ENCODE assay signal across 13 cellular contexts in the genomic region with DNA sequence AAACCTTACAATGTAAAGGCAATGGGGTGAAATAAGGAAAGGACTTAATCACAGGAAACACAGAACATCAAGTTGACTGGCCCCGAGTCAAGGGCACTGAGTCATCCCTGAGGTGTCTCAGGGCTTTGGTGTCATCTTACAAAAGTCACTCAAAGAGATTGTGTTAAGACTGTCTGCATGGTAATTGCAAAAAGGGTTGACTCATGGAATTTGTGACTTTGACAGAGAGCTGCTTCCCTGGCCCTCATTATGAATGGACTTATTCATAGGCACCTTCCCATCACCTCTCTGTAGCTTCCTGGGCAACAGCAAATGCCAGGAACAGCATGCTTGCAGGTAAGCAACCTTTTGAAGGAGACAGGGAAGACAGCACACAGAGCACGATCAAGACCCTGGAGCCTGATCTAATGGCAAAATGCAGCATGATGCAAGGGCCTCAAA. TPM values are rescaled to one million over a fixed set of nuclear protein-coding genes. Genes with fewer than 3 reads are reported as not detected.
DNase-seq lines count a peak whose midpoint lies in the region; ATAC-seq and TF ChIP-seq lines count a peak whose summit lies in the region.
"Had no signal": no experiment of that assay in that cellular context is flagged by ENCODE, and none has a peak within 500 bp of the region (broad histone marks: within the 10 kb centered on the region; RNA-seq: fewer than 3 reads in every experiment).

No MANE protein-coding gene starts in this region.

- H3K4me3 ChIP-seq in HUES48 (ENCODE audit: low read depth, low read length) (no peak overlapping the region), adipocyte (ENCODE audit: low read length) (no peak overlapping the region), lower lobe of right lung (no peak overlapping the region)
- H3K4me3 ChIP-seq: vagina had no signal

- H3K36me3 ChIP-seq in HUES48 (ENCODE audit: control insufficient read depth, insufficient read depth, low read length) (no peaks in the 10 kb centered on the region), adipocyte (ENCODE audit: control insufficient read depth, insufficient read depth, low read length, severe bottlenecking) (no peaks in the 10 kb centered on the region), lower lobe of right lung (no peaks in the 10 kb centered on the region)
- H3K36me3 ChIP-seq: vagina had no signal

- intact Hi-C loops in lower lobe of right lung (cut with DNase I): no loop called here

- DNase-seq in Daoy (ENCODE audit: low read depth) (peak; percentile 93), adipocyte (ENCODE audit: low read depth) (peak; percentile 28), islet precursor cell (peak; percentile 95), NCI-H1694 treated with DMSO at 0.1 percent for 48 hours (lab: John Stamatoyannopoulos, UW) (no peak), lower lobe of right lung (no peak)
- DNase-seq in stimulated activated CD4-positive, alpha-beta T cell treated with anti-CD3 and anti-CD28 coated beads, Interleukin-2, amount 100 ng/mL, for 48 hours: no peak
- DNase-seq: activated naive CD4-positive, alpha-beta T cell; NCI-H2029; nephron progenitor cell; T-helper 2 cell had no signal

- peaks cover 16% of the 10 kb centered on the region for H3K4me1 ChIP-seq in HUES48 (ENCODE audit: control insufficient read depth, insufficient read depth, low read length)
- peaks cover 28% of the 10 kb centered on the region for H3K4me1 ChIP-seq in adipocyte (ENCODE audit: control insufficient read depth, insufficient read depth, low read length)
- H3K4me1 ChIP-seq in lower lobe of right lung: no peaks in the 10 kb centered on the region
- H3K4me1 ChIP-seq: vagina had no signal

- H3K9me3 ChIP-seq in HUES48 (ENCODE audit: control insufficient read depth, insufficient read depth, low read length) (no peaks in the 10 kb centered on the region), adipocyte (ENCODE audit: control insufficient read depth, low read length) (no peaks in the 10 kb centered on the region), lower lobe of right lung (no peaks in the 10 kb centered on the region)
- H3K9me3 ChIP-seq: vagina had no signal

- no peak for ATAC-seq in GM19455 (IDR thresholded peaks at IDR 0.05; ENCODE audit: unreplicated experiment)
- no peak for ATAC-seq in lower lobe of right lung

- H3K27me3 ChIP-seq in HUES48 (ENCODE audit: control insufficient read depth, insufficient read depth, low read length) (no peaks in the 10 kb centered on the region), adipocyte (replicated peaks; ENCODE audit: control insufficient read depth, insufficient read depth, low read length) (no peaks in the 10 kb centered on the region), lower lobe of right lung (ENCODE audit: low read depth) (no peaks in the 10 kb centered on the region)
- H3K27me3 ChIP-seq: vagina had no signal

- H3K27ac ChIP-seq in HUES48 (ENCODE audit: low read depth, low read length): peak overlapping the region; percentile 75
- H3K27ac ChIP-seq in lower lobe of right lung: no peak overlapping the region
- H3K27ac ChIP-seq: vagina had no signal

- H3K9ac ChIP-seq in HUES48 (ENCODE audit: low read depth, low read length): no peak overlapping the region
- no peak overlapping the region for H3K9ac ChIP-seq in adipocyte (ENCODE audit: low read length)

- TF ChIP-seq CTCF in lower lobe of right lung (IDR thresholded peaks at IDR 0.05): no peak

RNA-seq across cellular contexts. Expression of gene ZP4, which starts 17.2 kb away (rescaled TPM):
- 0.46 and 4.0 TPM in 2 replicates for total RNA-seq in Daoy (2014; rRNA removed; shearing (Covaris generic))
- total RNA-seq in lower lobe of right lung: not detected
- total RNA-seq: vagina had no signal

Comparison
In these comparisons a context has a peak if more than half of its experiments do, and no peak if none do; other contexts are left out.
1. DNase-seq: peak in Daoy (single experiment), adipocyte (single experiment) and islet precursor cell (single experiment); none in NCI-H1694 treated with DMSO at 0.1 percent for 48 hours (single experiment), stimulated activated CD4-positive, alpha-beta T cell treated with anti-CD3 and anti-CD28 coated beads, Interleukin-2, amount 100 ng/mL, for 48 hours (0 of 2) and lower lobe of right lung (single experiment).